2 cellular contexts compared by ENCODE assay signal in the genomic region with DNA sequence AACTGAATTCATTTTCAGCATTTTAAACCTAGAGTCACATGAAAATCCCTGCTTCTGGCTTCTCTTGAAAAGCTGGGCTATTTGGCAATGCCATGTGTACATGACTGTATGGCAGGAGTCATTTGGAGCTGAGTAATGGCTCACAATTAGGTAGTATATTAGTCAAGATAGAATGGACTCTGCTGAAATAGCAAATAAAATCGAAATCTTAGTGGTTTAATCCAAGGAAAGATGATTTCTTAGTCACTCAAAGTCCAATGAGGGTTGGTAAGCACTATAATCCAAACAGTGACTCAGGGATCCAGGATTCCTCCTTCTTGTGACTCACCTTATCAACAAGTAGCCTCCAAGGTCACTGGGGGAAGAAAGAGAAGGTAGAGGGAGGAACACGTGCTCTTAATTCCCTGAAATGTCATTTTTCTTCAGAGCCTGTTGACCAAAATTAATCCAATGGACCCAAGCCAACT.
A peak's percentile ranks its signal among the peaks of the same experiment; 100 is the strongest.
TF ChIP-seq lines count a peak whose summit lies in the region.

No MANE protein-coding gene starts in this region.

TF ChIP-seq in A549, 52 proteins besides CTCF, POLR2A, EP300 and RAD21 (continued from another document):
- TF ChIP-seq, protein P1, sequence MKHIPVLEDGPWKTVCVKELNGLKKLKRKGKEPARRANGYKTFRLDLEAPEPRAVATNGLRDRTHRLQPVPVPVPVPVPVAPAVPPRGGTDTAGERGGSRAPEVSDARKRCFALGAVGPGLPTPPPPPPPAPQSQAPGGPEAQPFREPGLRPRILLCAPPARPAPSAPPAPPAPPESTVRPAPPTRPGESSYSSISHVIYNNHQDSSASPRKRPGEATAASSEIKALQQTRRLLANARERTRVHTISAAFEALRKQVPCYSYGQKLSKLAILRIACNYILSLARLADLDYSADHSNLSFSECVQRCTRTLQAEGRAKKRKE (CRISPR knock-in tag; IDR thresholded peaks at IDR 0.05; ENCODE audit: low read depth) = peak; percentile 78; the same call in 1 of the 2 replicates
- no peak for TF ChIP-seq CBX2 (IDR thresholded peaks at IDR 0.05; ENCODE audit: borderline replicate concordance, low read depth)
- no peak for TF ChIP-seq HEYL (CRISPR knock-in tag; IDR thresholded peaks at IDR 0.05)
- peak; percentile 98 for TF ChIP-seq MAFK (IDR thresholded peaks at IDR 0.05; ENCODE audit: partially characterized antibody)
- peak; percentile 88 to 90; a peak in 4 of 5 replicates for TF ChIP-seq JUN (IDR thresholded peaks at IDR 0.05)
- TF ChIP-seq, protein P2, sequence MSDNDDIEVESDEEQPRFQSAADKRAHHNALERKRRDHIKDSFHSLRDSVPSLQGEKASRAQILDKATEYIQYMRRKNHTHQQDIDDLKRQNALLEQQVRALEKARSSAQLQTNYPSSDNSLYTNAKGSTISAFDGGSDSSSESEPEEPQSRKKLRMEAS (IDR thresholded peaks at IDR 0.05) = peak; percentile 97
- TF ChIP-seq, protein P3, sequence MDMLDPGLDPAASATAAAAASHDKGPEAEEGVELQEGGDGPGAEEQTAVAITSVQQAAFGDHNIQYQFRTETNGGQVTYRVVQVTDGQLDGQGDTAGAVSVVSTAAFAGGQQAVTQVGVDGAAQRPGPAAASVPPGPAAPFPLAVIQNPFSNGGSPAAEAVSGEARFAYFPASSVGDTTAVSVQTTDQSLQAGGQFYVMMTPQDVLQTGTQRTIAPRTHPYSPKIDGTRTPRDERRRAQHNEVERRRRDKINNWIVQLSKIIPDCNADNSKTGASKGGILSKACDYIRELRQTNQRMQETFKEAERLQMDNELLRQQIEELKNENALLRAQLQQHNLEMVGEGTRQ (IDR thresholded peaks at IDR 0.05) = peak; percentile 60; the same call in 1 of the 2 replicates
- peak; percentile 65 for TF ChIP-seq HES2 (IDR thresholded peaks at IDR 0.05)
- no peak for TF ChIP-seq E2F6 (IDR thresholded peaks at IDR 0.05; ENCODE audit: borderline replicate concordance, low read depth)
- 0 out of 2 replicates have a peak, but pooled peaks have one; percentile 67 for TF ChIP-seq HOXB13 (CRISPR knock-in tag; IDR thresholded peaks at IDR 0.05; ENCODE audit: low read depth)
- TF ChIP-seq CEBPB (IDR thresholded peaks at IDR 0.05) = peak; percentile 83 to 93
- TF ChIP-seq, protein P4, sequence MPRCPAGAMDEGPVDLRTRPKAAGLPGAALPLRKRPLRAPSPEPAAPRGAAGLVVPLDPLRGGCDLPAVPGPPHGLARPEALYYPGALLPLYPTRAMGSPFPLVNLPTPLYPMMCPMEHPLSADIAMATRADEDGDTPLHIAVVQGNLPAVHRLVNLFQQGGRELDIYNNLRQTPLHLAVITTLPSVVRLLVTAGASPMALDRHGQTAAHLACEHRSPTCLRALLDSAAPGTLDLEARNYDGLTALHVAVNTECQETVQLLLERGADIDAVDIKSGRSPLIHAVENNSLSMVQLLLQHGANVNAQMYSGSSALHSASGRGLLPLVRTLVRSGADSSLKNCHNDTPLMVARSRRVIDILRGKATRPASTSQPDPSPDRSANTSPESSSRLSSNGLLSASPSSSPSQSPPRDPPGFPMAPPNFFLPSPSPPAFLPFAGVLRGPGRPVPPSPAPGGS (IDR thresholded peaks at IDR 0.05) = 0 out of 3 replicates have a peak, but pooled peaks have one; percentile 36
- no peak for TF ChIP-seq CHD4 (IDR thresholded peaks at IDR 0.05; ENCODE audit: borderline replicate concordance)
- TF ChIP-seq GATA3 (IDR thresholded peaks at IDR 0.05; ENCODE audit: borderline replicate concordance) = peak; percentile 91
- peak; percentile 98 for TF ChIP-seq FOSL2 (IDR thresholded peaks at IDR 0.05)
- TF ChIP-seq FOSL2 (CRISPR knock-in tag; IDR thresholded peaks at IDR 0.05) = peak; percentile 99
- 0 out of 2 replicates have a peak, but pooled peaks have one; percentile 12 for TF ChIP-seq BHLHE40 (IDR thresholded peaks at IDR 0.05; ENCODE audit: low read depth, low read length)
- TF ChIP-seq MYC (IDR thresholded peaks at IDR 0.05; ENCODE audit: borderline replicate concordance, low read length) = peak; percentile 90; the same call in 1 of the 2 replicates
TF ChIP-seq in A549: peak in this region for 15.

TF ChIP-seq in HEK293, 187 proteins besides CTCF, POLR2A, EP300 and RAD21 (continued from another document):
- TF ChIP-seq ZNF624 (tag by site-specific recombination; IDR thresholded peaks at IDR 0.05) (no peak), ZNF449 (tag by site-specific recombination; IDR thresholded peaks at IDR 0.05) (no peak), ZNF423 (tag by site-specific recombination; IDR thresholded peaks at IDR 0.05) (no peak), PRDM2 (tag by site-specific recombination; IDR thresholded peaks at IDR 0.05; ENCODE audit: borderline replicate concordance) (no peak), SETDB1 (IDR thresholded peaks at IDR 0.05; ENCODE audit: insufficient read length, low read length) (peak; percentile 66), ZNF112 (tag by site-specific recombination; IDR thresholded peaks at IDR 0.05) (no peak), ZNF16 (tag by site-specific recombination; IDR thresholded peaks at IDR 0.05; ENCODE audit: low read depth) (no peak), ZNF777 (tag by site-specific recombination; IDR thresholded peaks at IDR 0.05; ENCODE audit: borderline replicate concordance) (no peak), SCRT2 (tag by site-specific recombination; IDR thresholded peaks at IDR 0.05) (peak; percentile 69; the same call in 1 of the 2 replicates), ZNF610 (tag by site-specific recombination; IDR thresholded peaks at IDR 0.05; ENCODE audit: borderline replicate concordance) (no peak), ZNF184 (tag by site-specific recombination; IDR thresholded peaks at IDR 0.05) (no peak), GLIS2 (tag by site-specific recombination; IDR thresholded peaks at IDR 0.05) (no peak), ZNF623 (tag by site-specific recombination; IDR thresholded peaks at IDR 0.05) (no peak)
